ENCODE assay signal across 32 cellular contexts in genomic region chr13:112027250-112027649, GRCh38. TPM values are rescaled to one million over a fixed set of nuclear protein-coding genes. Genes with fewer than 3 reads are reported as not detected.
"Had no signal": no experiment of that assay in that cellular context is flagged by ENCODE, and none has a peak within 500 bp of the region (broad histone marks: within the 10 kb centered on the region; RNA-seq: fewer than 3 reads in every experiment).

No MANE protein-coding gene starts in this region.

- H3K36me3 Mint-ChIP-seq: activated naive CD4-positive, alpha-beta T cell treated with anti-CD3 and anti-CD28 coated beads, Interleukin-2, amount 50 U/mL, for 24 hours; activated naive CD8-positive, alpha-beta T cell treated with anti-CD3 and anti-CD28 coated beads, Interleukin-2, amount 10 ng/mL, durations not matched to agents 7 days and 5 days had no signal

- H3K27ac Mint-ChIP-seq: activated CD4-positive, alpha-beta memory T cell treated with anti-CD3 and anti-CD28 coated beads, Interleukin-2, amount 10 ng/mL, durations not matched to agents 7 days and 5 days; activated naive CD4-positive, alpha-beta T cell treated with anti-CD3 and anti-CD28 coated beads, Interleukin-2, amount 50 U/mL, for 24 hours; activated naive CD8-positive, alpha-beta T cell treated with anti-CD3 and anti-CD28 coated beads, Interleukin-2, amount 10 ng/mL, durations not matched to agents 7 days and 5 days; activated T-helper 2 cell treated with anti-CD3 and anti-CD28 coated beads, Interferon-gamma antibody, Interleukin-2, Interleukin-4, amounts not matched to agents 10 μg/mL and 5 μg/mL and 100 μg/mL, durations not matched to agents 14 hours and 24 hours and 36 hours had no signal

- H3K4me1 Mint-ChIP-seq: activated CD4-positive, alpha-beta memory T cell treated with anti-CD3 and anti-CD28 coated beads, Interleukin-2, amount 10 ng/mL, durations not matched to agents 7 days and 5 days; activated naive CD4-positive, alpha-beta T cell treated with anti-CD3 and anti-CD28 coated beads, Interleukin-2, amount 50 U/mL, for 24 hours; activated naive CD8-positive, alpha-beta T cell treated with anti-CD3 and anti-CD28 coated beads, Interleukin-2, amount 10 ng/mL, durations not matched to agents 7 days and 5 days had no signal

- H3K4me3 Mint-ChIP-seq: activated CD4-positive, alpha-beta memory T cell treated with anti-CD3 and anti-CD28 coated beads, Interleukin-2, amount 10 ng/mL, durations not matched to agents 7 days and 5 days; activated naive CD4-positive, alpha-beta T cell treated with anti-CD3 and anti-CD28 coated beads, Interleukin-2, amount 50 U/mL, for 24 hours; activated naive CD8-positive, alpha-beta T cell treated with anti-CD3 and anti-CD28 coated beads, Interleukin-2, amount 10 ng/mL, durations not matched to agents 7 days and 5 days had no signal

- H3K9me3 ChIP-seq: SJCRH30 had no signal

- H3K4me3 ChIP-seq: ascending aorta, K562, SJCRH30, SK-N-MC had no signal

- H3K27ac ChIP-seq: ascending aorta, SJCRH30, SK-N-MC, WERI-Rb-1 had no signal

- H3K36me3 ChIP-seq: ascending aorta, SJCRH30, WERI-Rb-1 had no signal

- DNase-seq: activated CD4-positive, alpha-beta memory T cell treated with anti-CD3 and anti-CD28 coated beads, Interleukin-2, amount 10 ng/mL, durations not matched to agents 7 days and 5 days; activated CD4-positive, alpha-beta T cell treated with anti-CD3 and anti-CD28 coated beads for 1 hour; activated CD4-positive, alpha-beta T cell treated with anti-CD3 and anti-CD28 coated beads for 48 hours; activated CD4-positive, CD25-positive, alpha-beta regulatory T cell; activated CD8-positive, alpha-beta memory T cell treated with anti-CD3 and anti-CD28 coated beads for 24 hours; activated gamma-delta T cell; activated naive CD4-positive, alpha-beta T cell treated with Interleukin-2 at 50 U/mL for 16 hours; activated naive CD8-positive, alpha-beta T cell treated with anti-CD3 and anti-CD28 coated beads, Interleukin-2, amount 10 ng/mL, durations not matched to agents 7 days and 5 days; activated T-cell treated with anti-CD3 and anti-CD28 coated beads, Interleukin-2, amount 50 U/mL, for 1 hour; amygdala; NCI-H1105; NCI-H1417 treated with DMSO at 0.1 percent for 48 hours; NCI-H187 treated with DMSO at 0.1 percent for 48 hours; NCI-H2081; NCI-H226; NCI-H524 treated with DMSO at 0.1 percent for 48 hours; SHP77; SJCRH30; T1000; WERI-Rb-1 had no signal

- H3K9me3 Mint-ChIP-seq: activated CD4-positive, alpha-beta memory T cell treated with anti-CD3 and anti-CD28 coated beads, Interleukin-2, amount 10 ng/mL, durations not matched to agents 7 days and 5 days; activated naive CD4-positive, alpha-beta T cell treated with anti-CD3 and anti-CD28 coated beads, Interleukin-2, amount 50 U/mL, for 24 hours; activated naive CD8-positive, alpha-beta T cell treated with anti-CD3 and anti-CD28 coated beads, Interleukin-2, amount 10 ng/mL, durations not matched to agents 7 days and 5 days; activated T-helper 2 cell treated with anti-CD3 and anti-CD28 coated beads, Interferon-gamma antibody, Interleukin-2, Interleukin-4, amounts not matched to agents 10 μg/mL and 5 μg/mL and 100 μg/mL, durations not matched to agents 14 hours and 24 hours and 36 hours had no signal

- H3K27me3 Mint-ChIP-seq: activated CD4-positive, alpha-beta memory T cell treated with anti-CD3 and anti-CD28 coated beads, Interleukin-2, amount 10 ng/mL, durations not matched to agents 7 days and 5 days; activated naive CD8-positive, alpha-beta T cell treated with anti-CD3 and anti-CD28 coated beads, Interleukin-2, amount 10 ng/mL, durations not matched to agents 7 days and 5 days had no signal

- H3K27me3 ChIP-seq: ascending aorta, SJCRH30 had no signal

- ATAC-seq: K562, Panc1 had no signal

- H3K4me1 ChIP-seq: ascending aorta had no signal

RNA-seq across cellular contexts. Expression of gene SOX1, which starts 39.7 kb away (rescaled TPM):
- total RNA-seq: activated CD4-positive, alpha-beta memory T cell treated with anti-CD3 and anti-CD28 coated beads, Interleukin-2, amount 10 ng/mL, durations not matched to agents 7 days and 5 days; activated naive CD8-positive, alpha-beta T cell treated with anti-CD3 and anti-CD28 coated beads, Interleukin-2, amount 10 ng/mL, durations not matched to agents 7 days and 5 days; activated T-helper 2 cell treated with anti-CD3 and anti-CD28 coated beads, Interferon-gamma antibody, Interleukin-2, Interleukin-4, amounts not matched to agents 10 μg/mL and 5 μg/mL and 100 μg/mL, durations not matched to agents 14 hours and 24 hours and 36 hours; ascending aorta; K562; M059J; NCI-H460; RPMI7951; SJCRH30; T-helper 1 cell treated with Interleukin-12 subunit alpha and Interleukin-12 subunit beta and Interleukin-4 antibody, amounts not matched to agents 30 ng/mL and 1 ng/mL, for 36 hours; T-helper 2 cell treated with Interferon-gamma antibody and Interleukin-4, amounts not matched to agents 100 ng/mL and 5 ng/mL, for 36 hours had no signal
- polyA plus RNA-seq: adipose tissue, K562 had no signal
